Comparison of ENCODE assay signal across 25 cellular contexts in the genomic region with DNA sequence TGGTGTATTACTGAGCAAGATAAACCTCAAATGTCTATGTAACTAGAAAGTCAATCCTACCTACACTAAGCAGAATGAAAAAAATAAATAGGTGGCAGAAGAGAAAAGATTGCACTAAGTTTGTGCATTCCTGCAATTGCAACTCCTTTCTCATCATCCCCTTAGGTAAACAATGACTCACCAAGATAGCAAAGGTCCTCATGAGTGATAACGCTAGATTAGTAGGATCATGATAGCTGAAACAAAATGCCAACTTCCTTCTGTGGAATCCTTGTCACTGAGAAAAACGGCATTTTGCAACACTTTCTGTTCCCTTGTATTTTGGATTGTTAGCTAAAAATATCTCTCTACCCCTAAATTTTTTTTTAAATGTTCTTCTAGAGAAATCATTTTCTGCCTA. TPM values are rescaled to one million over a fixed set of nuclear protein-coding genes. Genes with fewer than 3 reads are reported as not detected.
DNase-seq lines count a peak whose midpoint lies in the region; ATAC-seq, FAIRE-seq and TF ChIP-seq lines count a peak whose summit lies in the region.
"Had no signal": no experiment of that assay in that cellular context is flagged by ENCODE, and none has a peak within 500 bp of the region (broad histone marks: within the 10 kb centered on the region; RNA-seq: fewer than 3 reads in every experiment).

No MANE protein-coding gene starts in this region.

- WGBS in K562 (ENCODE audit: insufficient coverage, low coverage, missing lambda C conversion rate) = 3% methylated on average over 2 of the region's 2 CpGs
- WGBS in mesendoderm (ENCODE audit: extremely low coverage, insufficient coverage, low lambda C conversion rate) = no CpG with 5 or more reads among the region's 2 CpGs
- no CpG with 5 or more reads among the region's 2 CpGs for WGBS in mesenchymal stem cell

- no peak for TF ChIP-seq RAD21 in K562 (CRISPR knock-in tag; conservative IDR thresholded peaks at IDR 0.05 in 1 of 2, IDR thresholded peaks at IDR 0.05 in 1 of 2)

- no peak overlapping the region for H3K9ac ChIP-seq in K562 (ENCODE audit: insufficient read depth in 1 of 2, low read depth in 2 of 2, low read length in 2 of 2)
- no peak overlapping the region for H3K9ac ChIP-seq in mesendoderm (ENCODE audit: low read length)
- no peak overlapping the region for H3K9ac ChIP-seq in mesenchymal stem cell (ENCODE audit: low read length)

- H2BK15ac ChIP-seq in mesendoderm (replicated peaks; ENCODE audit: low read depth) (no peak overlapping the region), mesenchymal stem cell (ENCODE audit: low read depth, poor library complexity, severe bottlenecking) (no peak overlapping the region)

- H3K4ac ChIP-seq in mesendoderm (ENCODE audit: low read depth, low read length) (no peak overlapping the region), mesenchymal stem cell (ENCODE audit: low read depth in 1 of 2, low read length in 2 of 2) (no peak overlapping the region)

- H3K9me3 ChIP-seq in K562 (replicated peaks; ENCODE audit: control insufficient read depth, insufficient read depth, low read depth, low read length) (no peaks in the 10 kb centered on the region), mesenchymal stem cell (ENCODE audit: control insufficient read depth, low read length) (no peaks in the 10 kb centered on the region)
- H3K9me3 ChIP-seq: testis had no signal

- H3K4me3 ChIP-seq in K562 (no peak overlapping the region), mesendoderm (ENCODE audit: low read length) (no peak overlapping the region), mesenchymal stem cell (ENCODE audit: insufficient read depth in 1 of 2, low read depth in 1 of 2, low read length in 2 of 2) (no peak overlapping the region)
- H3K4me3 ChIP-seq: PC-9, testis had no signal

- H3K23ac ChIP-seq in mesendoderm (ENCODE audit: low read length) = no peak overlapping the region
- H3K23ac ChIP-seq in mesenchymal stem cell (ENCODE audit: low read length in 2 of 2) = no peak overlapping the region

- no peaks in the 10 kb centered on the region for H4K20me1 ChIP-seq in K562 (replicated peaks; ENCODE audit: control insufficient read depth, insufficient read depth, low read length)

- H3K36me3 ChIP-seq in K562 (ENCODE audit: control insufficient read depth, insufficient read depth, low read length) (no peaks in the 10 kb centered on the region), mesendoderm (ENCODE audit: control insufficient read depth, insufficient read depth, low read length) (no peaks in the 10 kb centered on the region), mesenchymal stem cell (ENCODE audit: control insufficient read depth in 1 of 2, insufficient read depth in 2 of 2, low read depth in 1 of 2, low read length in 2 of 2) (no peaks in the 10 kb centered on the region)

- H3K27me3 ChIP-seq in K562 (ENCODE audit: control insufficient read depth in 2 of 2, insufficient read depth in 2 of 2, low read length in 2 of 2) = no peaks in the 10 kb centered on the region
- no peaks in the 10 kb centered on the region for H3K27me3 ChIP-seq in mesendoderm (ENCODE audit: insufficient read depth, low read length, poor library complexity)
- H3K27me3 ChIP-seq in mesenchymal stem cell (ENCODE audit: control insufficient read depth in 1 of 2, insufficient read depth in 1 of 2, low read length in 2 of 2) = no peaks in the 10 kb centered on the region
- H3K27me3 ChIP-seq: testis had no signal

- no peak for FAIRE-seq in K562 (lab: Jason Lieb, UNC)
- no peak for FAIRE-seq in frontal cortex (lab: Jason Lieb, UNC)
- FAIRE-seq: astrocyte, GM12892 had no signal

- H2BK120ac ChIP-seq in mesendoderm (ENCODE audit: low read depth, low read length) (no peak overlapping the region), mesenchymal stem cell (ENCODE audit: low read depth, low read length) (no peak overlapping the region)

- H3K79me1 ChIP-seq in mesendoderm (ENCODE audit: low read length) (no peaks in the 10 kb centered on the region), mesenchymal stem cell (replicated peaks; ENCODE audit: low read length, poor library complexity, severe bottlenecking) (no peaks in the 10 kb centered on the region)

- DNase-seq in DMS53 treated with DMSO at 0.1 percent for 48 hours (lab: John Stamatoyannopoulos, UW; ENCODE audit: unreplicated experiment) = peak; percentile 31
- DNase-seq in M059J (ENCODE audit: low read depth) = peak; percentile 43
- peak in 1 of 4 experiments; percentile 5 for DNase-seq in K562 (ENCODE audit: extremely low read depth in 1 of 4, low spot score in 3 of 4)
- peak; percentile 89 for DNase-seq in mesendoderm
- DNase-seq in frontal cortex (ENCODE audit: low spot score in 2 of 2) = no peak
- no peak for DNase-seq in NCI-H146 treated with DMSO at 0.1 percent for 48 hours (lab: John Stamatoyannopoulos, UW; ENCODE audit: unreplicated experiment)
- DNase-seq in mesenchymal stem cell = no peak
- DNase-seq: activated CD4-positive, alpha-beta T cell treated with anti-CD3 and anti-CD28 coated beads, Interleukin-2, amount 50 U/mL, for 1 hour; activated naive CD4-positive, alpha-beta T cell treated with anti-CD3 and anti-CD28 coated beads for 36 hours; activated T-cell treated with anti-CD3 and anti-CD28 coated beads for 4 hours; COR-L47; foreskin fibroblast; GF-D8; H7; left cardiac atrium; MM.1S; NCI-H1930; NCI-H510A treated with DMSO at 0.1 percent for 48 hours; nucleus accumbens; stimulated activated CD4-positive, alpha-beta T cell treated with anti-CD3 and anti-CD28 coated beads, Interleukin-2, amount 100 ng/mL, for 48 hours; testis had no signal

- intact Hi-C loops in K562 (cut with micrococcal nuclease) = no loop called here

- H3K56ac ChIP-seq in mesendoderm (ENCODE audit: low read length) = no peak overlapping the region

- H2AK5ac ChIP-seq in mesendoderm (ENCODE audit: low read length) (no peak overlapping the region), mesenchymal stem cell (ENCODE audit: low read length, severe bottlenecking) (no peak overlapping the region)

- H3K4me2 ChIP-seq in K562 (ENCODE audit: insufficient read depth, low read length) (no peak overlapping the region), mesendoderm (ENCODE audit: low read length) (no peak overlapping the region), mesenchymal stem cell (ENCODE audit: low read length, poor library complexity, severe bottlenecking) (no peak overlapping the region)
- H3K4me2 ChIP-seq: PC-9 had no signal

- H2BK12ac ChIP-seq in mesenchymal stem cell (ENCODE audit: low read length in 2 of 2) = no peak overlapping the region

- no peak for TF ChIP-seq POLR2A in K562 (conservative IDR thresholded peaks at IDR 0.05)

- H3K14ac ChIP-seq in mesenchymal stem cell (ENCODE audit: low read length in 2 of 2) = no peak overlapping the region

- H2AFZ ChIP-seq in K562 (ENCODE audit: low read depth, low read length) (no peak overlapping the region), mesenchymal stem cell (ENCODE audit: low read depth, low read length) (no peak overlapping the region)
- H2AFZ ChIP-seq: PC-9 had no signal

- no peak overlapping the region for H4K8ac ChIP-seq in mesendoderm (ENCODE audit: low read depth, low read length)
- H4K8ac ChIP-seq in mesenchymal stem cell (ENCODE audit: low read length) = no peak overlapping the region

- no peak overlapping the region for H4K91ac ChIP-seq in mesenchymal stem cell (ENCODE audit: low read length)

- H3K18ac ChIP-seq in mesendoderm (ENCODE audit: low read length) (no peak overlapping the region), mesenchymal stem cell (ENCODE audit: low read depth in 1 of 2, low read length in 2 of 2) (no peak overlapping the region)

- ATAC-seq in K562 (no peak), GM19397 (IDR thresholded peaks at IDR 0.05; ENCODE audit: unreplicated experiment) (no peak)
- ATAC-seq: left cardiac atrium had no signal

- H3K79me2 ChIP-seq in K562 (ENCODE audit: control insufficient read depth, insufficient read depth, low read length) (no peaks in the 10 kb centered on the region), mesendoderm (ENCODE audit: control insufficient read depth, insufficient read depth, low read length) (no peaks in the 10 kb centered on the region)

- no peak overlapping the region for H4K5ac ChIP-seq in mesendoderm (ENCODE audit: low read length)

- POLR2A ChIA-PET in K562 (lab: Yijun Ruan, JAX) = no interaction called here

- no TSS peak for BruUV-seq in K562 (replicated peaks; lab: Mats Ljungman, UMichigan)

- H2BK5ac ChIP-seq in mesendoderm (ENCODE audit: low read length) (no peak overlapping the region), mesenchymal stem cell (ENCODE audit: low read depth, low read length, poor library complexity, severe bottlenecking) (no peak overlapping the region)

- in situ Hi-C loops in K562 (cut with MboI) = no loop called here

- no peak for TF ChIP-seq CTCF in K562 (IDR thresholded peaks at IDR 0.05 in 2 of 3, conservative IDR thresholded peaks at IDR 0.05 in 1 of 3; ENCODE audit: insufficient read depth in 2 of 3, low read depth in 1 of 3, low read length in 3 of 3)

- H3K27ac ChIP-seq in K562 (ENCODE audit: extremely low read depth, low read depth, low read length) (no peak overlapping the region), mesendoderm (ENCODE audit: low read depth, low read length) (no peak overlapping the region), mesenchymal stem cell (ENCODE audit: low read length, poor library complexity, severe bottlenecking) (no peak overlapping the region)
- H3K27ac ChIP-seq: PC-9, testis had no signal

- CTCF ChIA-PET in K562 (lab: Yijun Ruan, JAX; ENCODE audit: low intra/inter-chr PET ratio) = no interaction called here

- H3K4me1 ChIP-seq in K562 (replicated peaks in 1 of 2; ENCODE audit: control insufficient read depth in 2 of 2, insufficient read depth in 2 of 2, low read length in 2 of 2) (no peaks in the 10 kb centered on the region), mesendoderm (ENCODE audit: control insufficient read depth, low read depth, low read length) (peaks cover 2% of the 10 kb centered on the region), mesenchymal stem cell (ENCODE audit: control insufficient read depth, insufficient read depth, low read depth, low read length) (no peaks in the 10 kb centered on the region)
- H3K4me1 ChIP-seq: testis had no signal

- H3K9me1 ChIP-seq in K562 (ENCODE audit: control insufficient read depth, insufficient read depth, low read length) = no peaks in the 10 kb centered on the region

- TF ChIP-seq EP300 in K562 (IDR thresholded peaks at IDR 0.05; ENCODE audit: low read length) = 0 out of 2 replicates have a peak, but pooled peaks have one; percentile 17

RNA-seq across cellular contexts. Expression of a gene that starts 20.0 kb away (rescaled TPM):
- not detected in 2 replicates for total RNA-seq in M059J (2014; rRNA removed; shearing (Covaris generic))
- not detected in 2 replicates for total RNA-seq in K562 (2011; cell fraction: chromatin; rRNA removed; ENCODE audit: low replicate concordance)
- not detected in 2 replicates for total RNA-seq in K562 (2011; cell fraction: nucleolus; rRNA removed)
- not detected in 2 replicates for total RNA-seq in K562 (2011; cell fraction: nucleoplasm; rRNA removed)
- total RNA-seq in K562 (2014; rRNA removed) = not detected in 2 replicates
- total RNA-seq in K562 (2014; rRNA removed; fragmentation: Illumina TruSeq; extraction: Trizol) = not detected in 2 replicates
- total RNA-seq in K562 (2015; rRNA removed; fragmentation: Illumina TruSeq; extraction: Trizol) = not detected in 2 replicates
- total RNA-seq in K562 (2021) = not detected in 2 replicates
- polyA plus RNA-seq in K562 (2011; rRNA removed) = not detected in 2 replicates
- not detected in 2 replicates for polyA plus RNA-seq in K562 (2011; cell fraction: cytosol; rRNA removed)
- not detected in 2 replicates for polyA plus RNA-seq in K562 (2011; cell fraction: nucleus; rRNA removed)
- 0.08 TPM in 1 of 2 replicates, not detected in the other for polyA plus RNA-seq in K562 (2012)
- not detected in 2 replicates for polyA plus RNA-seq in K562 (2014; fragmentation: Illumina TruSeq; extraction: Trizol)
- under 1 TPM in 1 of 2 experiments, not detected in 1; 0.04 TPM for polyA plus RNA-seq in K562 (2014; fragmentation: Nextera tagmentation; extraction: Ambion mirVana)
- polyA plus RNA-seq in K562 (2014; rRNA removed) = not detected in 2 replicates
- polyA minus RNA-seq in K562 (2011; rRNA and poly(A)+ RNA removed) = not detected in 2 replicates
- not detected in 2 replicates for polyA minus RNA-seq in K562 (2011; cell fraction: cytosol; rRNA and poly(A)+ RNA removed)
- not detected in 2 replicates for polyA minus RNA-seq in K562 (2011; cell fraction: nucleus; rRNA and poly(A)+ RNA removed)
- polyA plus RNA-seq in mesendoderm (2013, experiment 1 of 2) = not detected
- polyA plus RNA-seq in mesendoderm (2013, experiment 2 of 2) = not detected
- total RNA-seq in frontal cortex = not detected
- polyA plus RNA-seq in mesenchymal stem cell (2013, experiment 1 of 2) = not detected
- not detected for polyA plus RNA-seq in mesenchymal stem cell (2013, experiment 2 of 2)
- total RNA-seq: activated naive CD4-positive, alpha-beta T cell treated with anti-CD3 and anti-CD28 coated beads for 36 hours; astrocyte; H7; PC-9 had no signal

Comparison
In these comparisons a context has a peak if more than half of its experiments do, and no peak if none do; other contexts are left out.
1. DNase-seq: peak in DMS53 treated with DMSO at 0.1 percent for 48 hours (single experiment), M059J (single experiment) and mesendoderm (single experiment); none in frontal cortex (0 of 2), NCI-H146 treated with DMSO at 0.1 percent for 48 hours (single experiment) and mesenchymal stem cell (single experiment).